ENCODE assay signal across 11 cellular contexts in genomic region chr1:7648761-7649384, GRCh38.
DNase-seq lines count a peak whose midpoint lies in the region; ATAC-seq, FAIRE-seq and TF ChIP-seq lines count a peak whose summit lies in the region.
"Had no signal": no experiment of that assay in that cellular context is flagged by ENCODE, and none has a peak within 500 bp of the region (broad histone marks: within the 10 kb centered on the region; RNA-seq: fewer than 3 reads in every experiment).

No MANE protein-coding gene starts in this region.

- H3K4me3 ChIP-seq in NB4 (ENCODE audit: low read depth, low read length) (no peak overlapping the region), endothelial cell of umbilical vein (replicated peaks in 1 of 3; ENCODE audit: insufficient read depth in 1 of 3, low read depth in 1 of 3, low read length in 3 of 3) (no peak overlapping the region), lung (no peak overlapping the region), SJCRH30 (no peak overlapping the region)

- no peak overlapping the region for H2AFZ ChIP-seq in endothelial cell of umbilical vein (ENCODE audit: low read depth, low read length)

- FAIRE-seq in endothelial cell of umbilical vein (lab: Jason Lieb, UNC) = no peak

- H3K36me3 ChIP-seq in endothelial cell of umbilical vein (ENCODE audit: control insufficient read depth in 2 of 2, extremely low read depth in 1 of 2, insufficient read depth in 2 of 2, low read length in 2 of 2) (no peaks in the 10 kb centered on the region), lung (ENCODE audit: control insufficient read depth in 2 of 2, insufficient read depth in 2 of 2, low read length in 2 of 2) (no peaks in the 10 kb centered on the region), SJCRH30 (no peaks in the 10 kb centered on the region)

- no peaks in the 10 kb centered on the region for H3K79me2 ChIP-seq in endothelial cell of umbilical vein (ENCODE audit: control insufficient read depth, insufficient read depth, low read length)

- no peak for TF ChIP-seq CTCF in NB4 (IDR thresholded peaks at IDR 0.05; ENCODE audit: low read depth, low read length)
- TF ChIP-seq CTCF in endothelial cell of umbilical vein (IDR thresholded peaks at IDR 0.05; ENCODE audit: extremely low read depth in 1 of 2, insufficient read depth in 1 of 2, low read depth in 1 of 2, low read length in 2 of 2) = no peak
- TF ChIP-seq CTCF in lung (IDR thresholded peaks at IDR 0.05; ENCODE audit: control extremely low read depth, extremely low read depth) = no peak

- no peaks in the 10 kb centered on the region for H3K9me3 ChIP-seq in endothelial cell of umbilical vein (replicated peaks; ENCODE audit: control insufficient read depth, insufficient read depth, low read length)
- H3K9me3 ChIP-seq in lung (ENCODE audit: control insufficient read depth in 2 of 2, insufficient read depth in 1 of 2, low read length in 1 of 2) = no peaks in the 10 kb centered on the region
- no peaks in the 10 kb centered on the region for H3K9me3 ChIP-seq in SJCRH30 (replicated peaks)

- H3K4me1 ChIP-seq in endothelial cell of umbilical vein (ENCODE audit: control insufficient read depth, extremely low read depth, insufficient read depth, low read length) (peaks cover 3% of the 10 kb centered on the region), lung (ENCODE audit: control insufficient read depth in 2 of 2, insufficient read depth in 2 of 2, low read length in 2 of 2) (peaks cover 0 to 15% of the 10 kb centered on the region in 2 donors), SJCRH30 (peaks cover 3% of the 10 kb centered on the region; the same call in 1 of the 2 replicates)

- BruUV-seq in endothelial cell of umbilical vein (replicated peaks; lab: Mats Ljungman, UMichigan) = no TSS peak

- 17 to 27% methylated on average over 14 of the region's 14 CpGs for WGBS in lung, 2 donors

- no peaks in the 10 kb centered on the region for H4K20me1 ChIP-seq in endothelial cell of umbilical vein (replicated peaks; ENCODE audit: control insufficient read depth, extremely low read depth, insufficient read depth, low read length)

- no peak overlapping the region for H3K27ac ChIP-seq in endothelial cell of umbilical vein (ENCODE audit: insufficient read depth, low read depth, low read length)
- peak overlapping the region in 1 of 2 donors; percentile 76 for H3K27ac ChIP-seq in lung (ENCODE audit: low read depth in 1 of 2, low read length in 1 of 2)
- no peak overlapping the region for H3K27ac ChIP-seq in SJCRH30

- POLR2A ChIA-PET in endothelial cell of umbilical vein (lab: Charles Lee) = no interaction called here

- TF ChIP-seq POLR2A in NB4 (IDR thresholded peaks at IDR 0.05; ENCODE audit: extremely low read depth, insufficient read length) (no peak), endothelial cell of umbilical vein (IDR thresholded peaks at IDR 0.05; ENCODE audit: low read depth, low read length) (no peak)

- H3K9ac ChIP-seq in endothelial cell of umbilical vein (replicated peaks; ENCODE audit: extremely low read depth, insufficient read depth, low read length) = no peak overlapping the region

- intact Hi-C loops in endothelial cell of umbilical vein (cut with micrococcal nuclease) = loop anchor here (5.0 kb wide), 1 partner anchor 97 kb away; no protein-coding TSS in a partner anchor

- H3K9me1 ChIP-seq in endothelial cell of umbilical vein (replicated peaks; ENCODE audit: control insufficient read depth, extremely low read depth, insufficient read depth, low read length) = no peaks in the 10 kb centered on the region

- no peaks in the 10 kb centered on the region for H3K27me3 ChIP-seq in endothelial cell of umbilical vein (ENCODE audit: control insufficient read depth in 2 of 2, insufficient read depth in 2 of 2, low read length in 2 of 2)
- no peaks in the 10 kb centered on the region for H3K27me3 ChIP-seq in lung (ENCODE audit: control insufficient read depth, insufficient read depth)
- H3K27me3 ChIP-seq in SJCRH30 = no peaks in the 10 kb centered on the region; the same call in 1 of the 2 replicates

- peak; percentile 83 to 95 for DNase-seq in AML-193 (lab: John Stamatoyannopoulos, UW)
- peak; percentile 85 for DNase-seq in NB4 (ENCODE audit: low read depth)
- DNase-seq in endothelial cell of umbilical vein (ENCODE audit: low read depth, low spot score) = peak; percentile 85
- DNase-seq in lung (ENCODE audit: low spot score) = peak; percentile 90
- no peak for DNase-seq in SJCRH30
- DNase-seq: activated naive CD8-positive, alpha-beta T cell treated with anti-CD3 and anti-CD28 coated beads, Interleukin-2, amount 10 ng/mL, durations not matched to agents 7 days and 5 days; hippocampal formation; NCI-H1436 treated with DMSO at 0.1 percent for 48 hours had no signal

- peak; percentile 66 for ATAC-seq in lung (ENCODE audit: insufficient read depth, low FRiP score)
- ATAC-seq in HG03571 (IDR thresholded peaks at IDR 0.05; ENCODE audit: unreplicated experiment) = no peak
- ATAC-seq in HG02642 (IDR thresholded peaks at IDR 0.05; ENCODE audit: poor library complexity, unreplicated experiment) = no peak
- no peak for ATAC-seq in GM18517 (IDR thresholded peaks at IDR 0.05; ENCODE audit: unreplicated experiment)

- H3K4me2 ChIP-seq in endothelial cell of umbilical vein (ENCODE audit: insufficient read depth, low read length) = no peak overlapping the region

- CTCF ChIA-PET in endothelial cell of umbilical vein (lab: Charles Lee) = interaction anchor here (0.8 to 3.7 kb wide), 11 partner anchors 11 to 976 kb away, joined by 3 to 112 read pairs (median 5); no protein-coding TSS in a partner anchor

- dilution Hi-C loops in endothelial cell of umbilical vein (cut with MboI; ENCODE audit: extremely low pct_ligation_motif_present, low sequenced_read_pairs) = no loop called here

TF ChIP-seq in endothelial cell of umbilical vein, 7 proteins besides CTCF, POLR2A, EP300 and RAD21:
- no peak for TF ChIP-seq MYC (IDR thresholded peaks at IDR 0.05; ENCODE audit: low read depth, low read length)

Comparison
In these comparisons a context has a peak if more than half of its experiments do, and no peak if none do; other contexts are left out.
1. DNase-seq: peak in AML-193 (2 of 2), NB4 (single experiment), endothelial cell of umbilical vein (single experiment) and lung (single experiment); none in SJCRH30 (0 of 2).